In genomic region chr1:168260393-168260792, GRCh38 we compare ENCODE assay signal across 16 cellular contexts. TPM values are rescaled to one million over a fixed set of nuclear protein-coding genes. Genes with fewer than 3 reads are reported as not detected.
DNase-seq lines count a peak whose midpoint lies in the region; TF ChIP-seq lines count a peak whose summit lies in the region.
"Had no signal": no experiment of that assay in that cellular context is flagged by ENCODE, and none has a peak within 500 bp of the region (broad histone marks: within the 10 kb centered on the region; RNA-seq: fewer than 3 reads in every experiment).

No MANE protein-coding gene starts in this region.

- H3K4me3 ChIP-seq in WERI-Rb-1 (ENCODE audit: low read depth, low read length) (no peak overlapping the region), MG63 (no peak overlapping the region), MM.1S (ENCODE audit: low read length) (no peak overlapping the region)
- H3K4me3 ChIP-seq: gastroesophageal sphincter, thyroid gland had no signal

- H3K4me1 ChIP-seq in MM.1S (ENCODE audit: low read length): no peaks in the 10 kb centered on the region
- H3K4me1 ChIP-seq: thyroid gland had no signal

- no peaks in the 10 kb centered on the region for H3K36me3 ChIP-seq in WERI-Rb-1
- peaks cover 12% of the 10 kb centered on the region for H3K36me3 ChIP-seq in MG63
- H3K36me3 ChIP-seq in MM.1S (replicated peaks; ENCODE audit: insufficient read depth, low read length): 0 out of 2 replicates have a peak, but pooled peaks cover 3% of the 10 kb centered on the region
- H3K36me3 ChIP-seq: thyroid gland had no signal

- H2AFZ ChIP-seq in MM.1S (ENCODE audit: low read length): no peak overlapping the region

- H3K27ac ChIP-seq in WERI-Rb-1 (no peak overlapping the region), MM.1S (ENCODE audit: low read length) (no peak overlapping the region)
- H3K27ac ChIP-seq: gastroesophageal sphincter, thyroid gland had no signal

- no peaks in the 10 kb centered on the region for H3K9me3 ChIP-seq in WERI-Rb-1 (ENCODE audit: severe bottlenecking)
- H3K9me3 ChIP-seq in MG63: peaks cover 12% of the 10 kb centered on the region
- H3K9me3 ChIP-seq in MM.1S (replicated peaks; ENCODE audit: insufficient read depth, low read length): no peaks in the 10 kb centered on the region
- H3K9me3 ChIP-seq: thyroid gland had no signal

- no peaks in the 10 kb centered on the region for H3K9me2 ChIP-seq in MM.1S (replicated peaks; ENCODE audit: insufficient read depth, low read length)

- no peak overlapping the region for H3K9ac ChIP-seq in MM.1S (ENCODE audit: low read length)

- no peaks in the 10 kb centered on the region; the same call in 1 of the 2 replicates for H3K79me2 ChIP-seq in MM.1S (ENCODE audit: low read length)

- TF ChIP-seq CTCF in WERI-Rb-1 (IDR thresholded peaks at IDR 0.05; ENCODE audit: low read depth, low read length) (no peak), MM.1S (IDR thresholded peaks at IDR 0.05; ENCODE audit: low read length) (no peak)

- H3K27me3 ChIP-seq in WERI-Rb-1 (ENCODE audit: insufficient read depth, low read depth, severe bottlenecking) (no peaks in the 10 kb centered on the region), MG63 (no peaks in the 10 kb centered on the region), MM.1S (replicated peaks; ENCODE audit: insufficient read depth, low read length) (no peaks in the 10 kb centered on the region)
- H3K27me3 ChIP-seq: gastroesophageal sphincter, thyroid gland had no signal

- intact Hi-C loops in posterior vena cava (cut with DNase I): no loop called here

- H3K4me2 ChIP-seq in MM.1S (ENCODE audit: low read depth, low read length): no peak overlapping the region

- H4K20me1 ChIP-seq in MM.1S (ENCODE audit: insufficient read depth, low read length): no peaks in the 10 kb centered on the region

- DNase-seq in NCI-H510A treated with DMSO at 0.1 percent for 48 hours (lab: John Stamatoyannopoulos, UW) (peak; percentile 58), NCI-H510A (lab: John Stamatoyannopoulos, UW) (no peak), NCI-H524 (lab: John Stamatoyannopoulos, UW) (peak; percentile 5 to 67), WERI-Rb-1 (peak; percentile 22), posterior vena cava (ENCODE audit: low spot score) (no peak), MG63 (no peak), glomerular visceral epithelial cell (ENCODE audit: extremely low spot score) (no peak), MM.1S (no peak)
- DNase-seq: activated CD4-positive, alpha-beta T cell treated with anti-CD3 and anti-CD28 coated beads, Interleukin-2, amount 10 ng/mL, durations not matched to agents 24 days and 14 days; activated gamma-delta T cell; C1 segment of cervical spinal cord; DMS53; left colon; retina; thyroid gland had no signal

- no peaks in the 10 kb centered on the region for H3F3A ChIP-seq in MM.1S (ENCODE audit: insufficient read depth, low read length)

RNA-seq across cellular contexts. Expression of gene TBX19, which starts 20.3 kb away (rescaled TPM):
- total RNA-seq in posterior vena cava: 1 to 10 TPM; 1.2 to 1.8 TPM
- total RNA-seq in MG63 (2014; rRNA removed; shearing (Covaris generic); ENCODE audit: low replicate concordance): 1.1 TPM in 1 of 2 replicates, not detected in the other

RNA-seq across cellular contexts. Expression of gene SFT2D2, which starts 34.6 kb away (rescaled TPM):
- total RNA-seq in posterior vena cava: 10 to 100 TPM; 55.3 to 64.6 TPM
- 11.1 and 19.0 TPM in 2 replicates for total RNA-seq in MG63 (2014; rRNA removed; shearing (Covaris generic); ENCODE audit: low replicate concordance)

Comparison
In these comparisons a context has a peak if more than half of its experiments do, and no peak if none do; other contexts are left out.
1. DNase-seq: peak in NCI-H510A treated with DMSO at 0.1 percent for 48 hours (single experiment), NCI-H524 (2 of 2) and WERI-Rb-1 (single experiment); none in NCI-H510A (single experiment), posterior vena cava (single experiment), MG63 (single experiment), glomerular visceral epithelial cell (single experiment) and MM.1S (single experiment).